ENCODE assay signal across 8 cellular contexts in genomic region chr3:99532246-99532645, GRCh38.
DNase-seq lines count a peak whose midpoint lies in the region; ATAC-seq and TF ChIP-seq lines count a peak whose summit lies in the region.

No MANE protein-coding gene starts in this region.

- CTCF ChIA-PET in naive thymus-derived CD4-positive, alpha-beta T cell (lab: Charles Lee): no interaction called here
- CTCF ChIA-PET in T-cell (lab: Charles Lee): no interaction called here

- no peaks in the 10 kb centered on the region for H3F3A ChIP-seq in OCI-LY1 (ENCODE audit: insufficient read depth, low read length)

- H3K36me3 ChIP-seq in OCI-LY1 (ENCODE audit: insufficient read depth, low read length): no peaks in the 10 kb centered on the region
- no peaks in the 10 kb centered on the region for H3K36me3 ChIP-seq in naive thymus-derived CD4-positive, alpha-beta T cell (ENCODE audit: control insufficient read depth in 2 of 3, insufficient read depth in 3 of 3, low read length in 3 of 3)

- no peaks in the 10 kb centered on the region for H3K9me3 ChIP-seq in OCI-LY1 (ENCODE audit: low read length)
- no peaks in the 10 kb centered on the region for H3K9me3 ChIP-seq in naive thymus-derived CD4-positive, alpha-beta T cell (ENCODE audit: control insufficient read depth in 2 of 3, low read length in 3 of 3)

- H3K27me3 ChIP-seq in OCI-LY1 (ENCODE audit: insufficient read depth, low read length): no peaks in the 10 kb centered on the region
- H3K27me3 ChIP-seq in naive thymus-derived CD4-positive, alpha-beta T cell (ENCODE audit: control insufficient read depth in 2 of 2, insufficient read depth in 2 of 2, low read length in 2 of 2): no peaks in the 10 kb centered on the region

- no peak overlapping the region for H3K4me3 Mint-ChIP-seq in naive thymus-derived CD4-positive, alpha-beta T cell
- no peak overlapping the region for H3K4me3 Mint-ChIP-seq in T-cell
- no peak overlapping the region for H3K4me3 Mint-ChIP-seq in stimulated activated effector memory CD8-positive, alpha-beta T cell treated with anti-CD3 and anti-CD28 coated beads, Interleukin-12 subunit alpha, Interleukin-12 subunit beta, amount 100 ng/mL, for 72 hours

- H3K4me1 ChIP-seq in OCI-LY1 (ENCODE audit: insufficient read depth, low read length, severe bottlenecking): no peaks in the 10 kb centered on the region
- no peaks in the 10 kb centered on the region for H3K4me1 ChIP-seq in naive thymus-derived CD4-positive, alpha-beta T cell (ENCODE audit: control insufficient read depth in 2 of 2, insufficient read depth in 2 of 2, low read length in 2 of 2)

- DNase-seq in GM04503 (ENCODE audit: low read depth): peak; percentile 62
- DNase-seq in epithelial cell of esophagus (ENCODE audit: low read depth): peak; percentile 68
- DNase-seq in naive thymus-derived CD4-positive, alpha-beta T cell: no peak
- DNase-seq in T-cell: no peak
- DNase-seq in stimulated activated effector memory CD8-positive, alpha-beta T cell treated with anti-CD3 and anti-CD28 coated beads, Interleukin-12 subunit alpha, Interleukin-12 subunit beta, amount 100 ng/mL, for 72 hours (ENCODE audit: low spot score in 2 of 2): no peak

- no peak overlapping the region for H3K4me2 ChIP-seq in OCI-LY1 (ENCODE audit: low read length)

- H4K20me1 ChIP-seq in OCI-LY1 (ENCODE audit: insufficient read depth, low read length): no peaks in the 10 kb centered on the region

- ATAC-seq in HG02678 (IDR thresholded peaks at IDR 0.05; ENCODE audit: unreplicated experiment): peak; percentile 73
- ATAC-seq in naive thymus-derived CD4-positive, alpha-beta T cell: peak; percentile 34
- no peak for ATAC-seq in T-cell (replicated peaks in 1 of 4)
- no peak for ATAC-seq in stimulated activated effector memory CD8-positive, alpha-beta T cell treated with anti-CD3 and anti-CD28 coated beads, Interleukin-12 subunit alpha, Interleukin-12 subunit beta, amount 100 ng/mL, for 72 hours

- intact Hi-C loops in naive thymus-derived CD4-positive, alpha-beta T cell (cut with micrococcal nuclease): loop anchor here in 1 of 2 donors (10.0 kb wide), 1 partner anchor 717 kb away; no protein-coding TSS in a partner anchor

- no peaks in the 10 kb centered on the region for H3K9me3 Mint-ChIP-seq in naive thymus-derived CD4-positive, alpha-beta T cell
- H3K9me3 Mint-ChIP-seq in T-cell: no peaks in the 10 kb centered on the region
- no peaks in the 10 kb centered on the region for H3K9me3 Mint-ChIP-seq in stimulated activated effector memory CD8-positive, alpha-beta T cell treated with anti-CD3 and anti-CD28 coated beads, Interleukin-12 subunit alpha, Interleukin-12 subunit beta, amount 100 ng/mL, for 72 hours

- no peak overlapping the region for H3K9ac ChIP-seq in OCI-LY1 (ENCODE audit: low read length)

- H3K27ac ChIP-seq in 22Rv1 (no peak overlapping the region), OCI-LY1 (ENCODE audit: low read depth, low read length, poor library complexity, severe bottlenecking) (no peak overlapping the region)
- H3K27ac ChIP-seq in naive thymus-derived CD4-positive, alpha-beta T cell (ENCODE audit: low read depth, low read length): no peak overlapping the region

- no peak overlapping the region for H3K27ac Mint-ChIP-seq in naive thymus-derived CD4-positive, alpha-beta T cell
- no peak overlapping the region for H3K27ac Mint-ChIP-seq in T-cell
- H3K27ac Mint-ChIP-seq in stimulated activated effector memory CD8-positive, alpha-beta T cell treated with anti-CD3 and anti-CD28 coated beads, Interleukin-12 subunit alpha, Interleukin-12 subunit beta, amount 100 ng/mL, for 72 hours: no peak overlapping the region

- H3K36me3 Mint-ChIP-seq in naive thymus-derived CD4-positive, alpha-beta T cell: no peaks in the 10 kb centered on the region
- no peaks in the 10 kb centered on the region for H3K36me3 Mint-ChIP-seq in T-cell
- no peaks in the 10 kb centered on the region for H3K36me3 Mint-ChIP-seq in stimulated activated effector memory CD8-positive, alpha-beta T cell treated with anti-CD3 and anti-CD28 coated beads, Interleukin-12 subunit alpha, Interleukin-12 subunit beta, amount 100 ng/mL, for 72 hours

- peaks cover 0 to 4% (median 0%) of the 10 kb centered on the region in 5 donors for H3K27me3 Mint-ChIP-seq in naive thymus-derived CD4-positive, alpha-beta T cell
- no peaks in the 10 kb centered on the region for H3K27me3 Mint-ChIP-seq in T-cell

- POLR2A ChIA-PET in naive thymus-derived CD4-positive, alpha-beta T cell (lab: Charles Lee): no interaction called here
- POLR2A ChIA-PET in T-cell (lab: Charles Lee): no interaction called here

- H3K4me1 Mint-ChIP-seq in naive thymus-derived CD4-positive, alpha-beta T cell: no peaks in the 10 kb centered on the region
- H3K4me1 Mint-ChIP-seq in T-cell: no peaks in the 10 kb centered on the region
- no peaks in the 10 kb centered on the region for H3K4me1 Mint-ChIP-seq in stimulated activated effector memory CD8-positive, alpha-beta T cell treated with anti-CD3 and anti-CD28 coated beads, Interleukin-12 subunit alpha, Interleukin-12 subunit beta, amount 100 ng/mL, for 72 hours

- no peak overlapping the region for H3K4me3 ChIP-seq in OCI-LY1 (ENCODE audit: low read depth, low read length, poor library complexity, severe bottlenecking)
- H3K4me3 ChIP-seq in epithelial cell of esophagus (ENCODE audit: low read length): no peak overlapping the region
- H3K4me3 ChIP-seq in naive thymus-derived CD4-positive, alpha-beta T cell (ENCODE audit: low read length): no peak overlapping the region

- no peaks in the 10 kb centered on the region for H3K79me2 ChIP-seq in OCI-LY1 (ENCODE audit: insufficient read depth, low read length)

- H3K9me2 ChIP-seq in OCI-LY1 (ENCODE audit: low read depth, low read length): no peaks in the 10 kb centered on the region

- TF ChIP-seq CTCF in 22Rv1 (IDR thresholded peaks at IDR 0.05) (peak; percentile 84), OCI-LY1 (IDR thresholded peaks at IDR 0.05; ENCODE audit: low read length) (peak; percentile 54; the same call in 1 of the 2 replicates), epithelial cell of esophagus (IDR thresholded peaks at IDR 0.05; ENCODE audit: insufficient read depth, low read depth, low read length, missing control alignments) (peak; percentile 73)

- no peak overlapping the region for H2AFZ ChIP-seq in OCI-LY1 (ENCODE audit: low read length)

Comparison
In these comparisons a context has a peak if more than half of its experiments do, and no peak if none do; other contexts are left out.
1. DNase-seq: peak in GM04503 (single experiment) and epithelial cell of esophagus (single experiment); none in naive thymus-derived CD4-positive, alpha-beta T cell (0 of 9), T-cell (0 of 34) and stimulated activated effector memory CD8-positive, alpha-beta T cell treated with anti-CD3 and anti-CD28 coated beads, Interleukin-12 subunit alpha, Interleukin-12 subunit beta, amount 100 ng/mL, for 72 hours (0 of 2).
2. ATAC-seq: peak in HG02678 (single experiment) and naive thymus-derived CD4-positive, alpha-beta T cell (single experiment); none in T-cell (0 of 4) and stimulated activated effector memory CD8-positive, alpha-beta T cell treated with anti-CD3 and anti-CD28 coated beads, Interleukin-12 subunit alpha, Interleukin-12 subunit beta, amount 100 ng/mL, for 72 hours (single experiment).
3. Peak in every context shown above with its lines, with median percentiles within 50 percentile points of each other: CTCF ChIP-seq.